In the genomic region with DNA sequence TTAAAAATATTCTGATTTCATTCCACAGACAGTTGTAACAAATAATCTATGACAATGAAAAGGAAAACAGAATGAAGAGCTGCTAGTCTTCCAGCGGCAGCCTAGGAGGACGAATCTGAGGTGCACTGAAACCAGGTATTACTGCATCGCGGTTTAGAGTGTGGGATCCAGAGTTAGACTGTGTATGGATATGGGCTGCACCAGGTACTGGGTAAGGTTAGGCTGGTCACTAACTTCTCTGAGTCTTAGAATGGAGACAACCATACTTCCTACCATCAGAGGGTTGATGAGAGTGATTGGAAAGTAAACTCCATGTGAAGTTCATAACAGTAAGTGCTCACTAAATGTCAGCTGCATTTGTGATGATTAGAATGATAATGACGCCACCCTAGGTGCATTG, we compare ENCODE assay signal across 1 cellular context.
TF ChIP-seq lines count a peak whose summit lies in the region.

No MANE protein-coding gene starts in this region.

TF ChIP-seq in IMR-90, 13 proteins besides CTCF, POLR2A, EP300 and RAD21:
- no peak for TF ChIP-seq RCOR1 (IDR thresholded peaks at IDR 0.05; ENCODE audit: insufficient replicate concordance, low read length)
- no peak for TF ChIP-seq NFE2L2 (IDR thresholded peaks at IDR 0.05; ENCODE audit: low read depth, low read length)
- TF ChIP-seq MAFK (IDR thresholded peaks at IDR 0.05; ENCODE audit: low read depth, low read length), result no peak
- no peak for TF ChIP-seq CEBPB (IDR thresholded peaks at IDR 0.05; ENCODE audit: low read depth, low read length)
TF ChIP-seq in IMR-90: peak in this region for 0.
